Comparison of ENCODE assay signal across 35 cellular contexts in the genomic region with DNA sequence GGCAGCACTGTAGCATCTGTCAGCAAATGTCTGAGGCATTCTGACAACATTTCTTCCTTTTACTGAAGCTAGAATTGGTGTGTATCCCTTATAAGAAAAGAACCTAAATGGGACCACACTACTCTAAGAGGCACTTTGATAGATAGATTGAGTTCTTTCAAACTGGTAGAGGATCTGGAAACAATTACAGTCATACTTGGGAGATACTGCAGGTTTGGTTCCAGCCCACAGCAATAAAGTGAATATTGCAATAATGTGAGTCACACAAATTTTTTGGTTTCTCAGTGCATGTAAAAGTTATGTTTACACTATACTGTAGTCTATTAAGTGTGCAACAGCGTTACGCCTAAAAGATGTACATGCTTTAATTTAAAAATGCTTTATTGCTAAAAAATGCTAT.
DNase-seq lines count a peak whose midpoint lies in the region; ATAC-seq and TF ChIP-seq lines count a peak whose summit lies in the region.
"Had no signal": no experiment of that assay in that cellular context is flagged by ENCODE, and none has a peak within 500 bp of the region (broad histone marks: within the 10 kb centered on the region; RNA-seq: fewer than 3 reads in every experiment).

No MANE protein-coding gene starts in this region.

- in situ Hi-C loops in GM23248 (cut with MboI): no loop called here

- H3K4me1 ChIP-seq in GM23248 (ENCODE audit: insufficient read depth): peaks cover 22% of the 10 kb centered on the region
- H3K4me1 ChIP-seq: A549, foreskin keratinocyte, neural progenitor cell, right atrium auricular region, spleen, vagina had no signal

- no peak for ATAC-seq in HG03196 (IDR thresholded peaks at IDR 0.05; ENCODE audit: unreplicated experiment)
- ATAC-seq: A549; activated CD8-positive, alpha-beta T cell treated with anti-CD3 and anti-CD28 coated beads, Interleukin-2, amount 10 ng/mL, durations not matched to agents 7 days and 5 days; activated T-helper 17 cell treated with anti-CD3 and anti-CD28 coated beads, Interleukin-2, amount 50 U/mL, for 72 hours; foreskin keratinocyte; GM23338; heart left ventricle; Panc1; stimulated activated naive CD8-positive, alpha-beta T cell treated with anti-CD3 and anti-CD28 coated beads, Interleukin-15, amount 100 ng/mL, for 72 hours had no signal

- H2AFZ ChIP-seq in GM23248: no peak overlapping the region
- H2AFZ ChIP-seq: GM23338, neural progenitor cell had no signal

- peaks cover 81% of the 10 kb centered on the region for H3K79me2 ChIP-seq in GM23248 (ENCODE audit: insufficient read depth)

- H3F3A ChIP-seq in GM23248 (ENCODE audit: insufficient read depth): peaks cover 17% of the 10 kb centered on the region; the same call in 1 of the 2 replicates

- no peak overlapping the region for H3K9ac ChIP-seq in GM23248
- H3K9ac ChIP-seq: BLaER1 treated with 17β-estradiol and CSF1 and Interleukin-3, amounts not matched to agents 10 nM and 100 nM; neural progenitor cell had no signal

- peak overlapping the region; percentile 56 for H3K4me2 ChIP-seq in GM23248 (ENCODE audit: unreplicated experiment)
- H3K4me2 ChIP-seq: A549; BLaER1 treated with 17β-estradiol and CSF1 and Interleukin-3, amounts not matched to agents 10 nM and 100 nM; GM23338; neural progenitor cell had no signal

- H3K36me3 ChIP-seq in GM23248 (ENCODE audit: low read depth): peaks cover 4% of the 10 kb centered on the region; the same call in 1 of the 2 replicates
- H3K36me3 ChIP-seq: brain microvascular endothelial cell, neural progenitor cell, right atrium auricular region, thyroid gland, vagina, WERI-Rb-1 had no signal

- H3K27ac ChIP-seq in GM23248: no peak overlapping the region
- H3K27ac ChIP-seq: A549; BLaER1 treated with 17β-estradiol and CSF1 and Interleukin-3, amounts not matched to agents 10 nM and 100 nM; brain microvascular endothelial cell; foreskin keratinocyte; heart left ventricle; left ventricle myocardium inferior; neural progenitor cell; right atrium auricular region; spleen; thyroid gland; vagina; WERI-Rb-1 had no signal

- peak; percentile 41 for DNase-seq in AG09319 (ENCODE audit: extremely low read depth, low read depth)
- peak; percentile 78 for DNase-seq in GM23248
- peak; percentile 31 for DNase-seq in amniotic epithelial cell (ENCODE audit: low read depth)
- DNase-seq in foreskin fibroblast: peak; percentile 45 to 67
- DNase-seq in SK-N-DZ (ENCODE audit: low spot score): no peak
- DNase-seq in COLO668 (lab: John Stamatoyannopoulos, UW; ENCODE audit: unreplicated experiment): no peak
- no peak for DNase-seq in stimulated activated CD4-positive, alpha-beta T cell treated with anti-CD3 and anti-CD28 coated beads, Interleukin-12 subunit alpha, Interleukin-12 subunit beta, amount 100 ng/mL, for 4 hours
- DNase-seq: activated CD4-positive, alpha-beta T cell treated with anti-CD3 and anti-CD28 coated beads for 4 hours; activated CD8-positive, alpha-beta T cell treated with anti-CD3 and anti-CD28 coated beads, Interleukin-2, amount 10 ng/mL, durations not matched to agents 7 days and 5 days; activated naive CD4-positive, alpha-beta T cell treated with anti-CD3 and anti-CD28 coated beads, Interleukin-2, amount 10 ng/mL, durations not matched to agents 7 days and 5 days; amniotic stem cell; brain microvascular endothelial cell; COR-L47; foreskin keratinocyte; heart left ventricle; left ventricle myocardium inferior; NCI-H1436; NCI-H2081 treated with DMSO at 0.1 percent for 48 hours; NCI-H2227 treated with DMSO at 0.1 percent for 48 hours; NCI-H69; spleen; stimulated activated CD8-positive, alpha-beta memory T cell treated with anti-CD3 and anti-CD28 coated beads, Interleukin-4, amount 100 ng/mL, for 48 hours; stimulated activated naive CD8-positive, alpha-beta T cell treated with anti-CD3 and anti-CD28 coated beads, Interleukin-15, amount 100 ng/mL, for 72 hours; T-helper 9 cell; thyroid gland; WERI-Rb-1 had no signal

- no peaks in the 10 kb centered on the region for H3K9me3 ChIP-seq in GM23248 (ENCODE audit: low read depth)
- H3K9me3 ChIP-seq: A549, right atrium auricular region, spleen, thyroid gland, vagina had no signal

- WGBS in GM23248 (ENCODE audit: low coverage in 1 of 2, low lambda C conversion rate in 2 of 2, missing lambda C conversion rate in 2 of 2), 2 experiments: 34 to 47% methylated on average over 2 of the region's 2 CpGs

- no peaks in the 10 kb centered on the region for H3K9me2 ChIP-seq in GM23248 (ENCODE audit: insufficient read depth)

- no peak overlapping the region for H3K4me3 ChIP-seq in GM23248
- H3K4me3 ChIP-seq in foreskin fibroblast (ENCODE audit: low read depth in 1 of 2, low read length in 2 of 2): no peak overlapping the region
- H3K4me3 ChIP-seq: A549; BLaER1 treated with 17β-estradiol and CSF1 and Interleukin-3, amounts not matched to agents 10 nM and 100 nM; GM23338; heart left ventricle; left ventricle myocardium inferior; neural progenitor cell; right atrium auricular region; spleen; thyroid gland; vagina had no signal

- TF ChIP-seq CTCF in AG09319 (IDR thresholded peaks at IDR 0.05; ENCODE audit: low read depth, low read length): no peak
- no peak for TF ChIP-seq CTCF in foreskin fibroblast (IDR thresholded peaks at IDR 0.05; ENCODE audit: low read depth, low read length)

- H4K20me1 ChIP-seq in GM23248 (ENCODE audit: insufficient read depth): no peaks in the 10 kb centered on the region

- H3K27me3 ChIP-seq in GM23248 (replicated peaks; ENCODE audit: insufficient read depth): no peaks in the 10 kb centered on the region
- H3K27me3 ChIP-seq: BLaER1 treated with 17β-estradiol and CSF1 and Interleukin-3, amounts not matched to agents 10 nM and 100 nM; brain microvascular endothelial cell; foreskin keratinocyte; heart left ventricle; neural progenitor cell; right atrium auricular region; spleen; thyroid gland; vagina had no signal

Comparison
In these comparisons a context has a peak if more than half of its experiments do, and no peak if none do; other contexts are left out.
1. DNase-seq: peak in AG09319 (single experiment), GM23248 (single experiment), amniotic epithelial cell (single experiment) and foreskin fibroblast (2 of 2); none in SK-N-DZ (single experiment), COLO668 (single experiment) and stimulated activated CD4-positive, alpha-beta T cell treated with anti-CD3 and anti-CD28 coated beads, Interleukin-12 subunit alpha, Interleukin-12 subunit beta, amount 100 ng/mL, for 4 hours (single experiment).